In the genomic region with DNA sequence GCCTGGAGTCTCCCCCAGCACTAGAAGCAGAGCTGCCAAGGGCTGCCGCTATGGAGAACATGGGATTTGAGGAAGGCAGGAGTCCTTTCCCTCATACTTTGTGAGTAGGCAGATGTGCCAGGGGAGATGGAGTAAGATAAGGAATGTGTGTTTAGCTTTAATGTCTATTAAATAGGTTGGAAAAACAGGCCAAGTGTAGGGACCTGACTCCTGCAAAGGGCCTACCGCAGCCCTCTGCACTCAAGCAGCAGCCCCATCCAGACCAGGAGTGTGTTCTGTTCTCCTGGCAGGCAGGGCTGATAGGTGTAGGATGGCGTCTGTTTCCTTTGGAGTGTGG, we compare ENCODE assay signal across 11 cellular contexts. TPM values are rescaled to one million over a fixed set of nuclear protein-coding genes. Genes with fewer than 3 reads are reported as not detected.
DNase-seq lines count a peak whose midpoint lies in the region; ATAC-seq and TF ChIP-seq lines count a peak whose summit lies in the region.
"Had no signal": no experiment of that assay in that cellular context is flagged by ENCODE, and none has a peak within 500 bp of the region (broad histone marks: within the 10 kb centered on the region; RNA-seq: fewer than 3 reads in every experiment).

No MANE protein-coding gene starts in this region.

- H3K4me1 Mint-ChIP-seq in T-cell, result peaks cover 24 to 39% (median 29%) of the 10 kb centered on the region in 3 donors

- no peak overlapping the region for H2AFZ ChIP-seq in DND-41 (ENCODE audit: low read depth, low read length)

- H3K9ac ChIP-seq in DND-41 (ENCODE audit: low read depth, low read length), result peak overlapping the region; percentile 91; the same call in 1 of the 2 replicates

- ATAC-seq in DND-41 (ENCODE audit: insufficient read depth, low read depth) (no peak), T-cell (replicated peaks in 1 of 4) (no peak), GM18517 (IDR thresholded peaks at IDR 0.05; ENCODE audit: unreplicated experiment) (no peak), GM21381 (IDR thresholded peaks at IDR 0.05; ENCODE audit: unreplicated experiment) (no peak)

- CTCF ChIA-PET in T-cell (lab: Charles Lee), result interaction anchor here in 1 of 2 donors (1.6 kb wide), 1 partner anchor 17 kb away, joined by 5 read pairs; a partner anchor contains a TSS

- H3K9me3 Mint-ChIP-seq in T-cell, result no peaks in the 10 kb centered on the region

- intact Hi-C loops in head of caudate nucleus (cut with DNase I), result no loop called here

- H3K27ac Mint-ChIP-seq in T-cell, result peak overlapping the region; percentile 53 to 81

- H3K27ac ChIP-seq in 22Rv1, result peak overlapping the region; percentile 92
- peak overlapping the region; percentile 89 for H3K27ac ChIP-seq in DND-41 (ENCODE audit: low read length)

- H3K4me3 Mint-ChIP-seq in T-cell, result peak overlapping the region; percentile 22 to 84 (median 80)
- H3K4me3 Mint-ChIP-seq: CD14-positive monocyte had no signal

- H3K36me3 Mint-ChIP-seq in T-cell, result peaks cover 5% of the 10 kb centered on the region

- DNase-seq in DND-41 (no peak), T-cell (no peak), fibroblast of peridontal ligament (ENCODE audit: extremely low read depth) (peak; percentile 27), CD1c-positive myeloid dendritic cell (ENCODE audit: extremely low spot score) (no peak), head of caudate nucleus (no peak)
- DNase-seq: NCI-H1092, SW 1271 had no signal

- H3K9me3 ChIP-seq in DND-41 (ENCODE audit: insufficient read depth, low read length, severe bottlenecking), result no peaks in the 10 kb centered on the region

- H3K36me3 ChIP-seq in DND-41 (ENCODE audit: insufficient read depth, low read length), result peaks cover 41% of the 10 kb centered on the region

- H3K27me3 Mint-ChIP-seq in T-cell, result no peaks in the 10 kb centered on the region

- no peak for TF ChIP-seq CTCF in 22Rv1 (IDR thresholded peaks at IDR 0.05)
- no peak for TF ChIP-seq CTCF in DND-41 (IDR thresholded peaks at IDR 0.05; ENCODE audit: borderline replicate concordance, extremely low read depth, low read length, poor library complexity, severe bottlenecking)

- no peaks in the 10 kb centered on the region for H3K27me3 ChIP-seq in DND-41 (ENCODE audit: insufficient read depth, low read length, poor library complexity)

- peaks cover 8% of the 10 kb centered on the region for H4K20me1 ChIP-seq in DND-41 (ENCODE audit: insufficient read depth, low read length)

- peaks cover 39% of the 10 kb centered on the region for H3K79me2 ChIP-seq in DND-41 (ENCODE audit: insufficient read depth, low read length)

- H3K4me3 ChIP-seq in DND-41 (ENCODE audit: low read depth in 1 of 2, low read length in 2 of 2), result no peak overlapping the region

- H3K4me1 ChIP-seq in DND-41 (ENCODE audit: insufficient read depth, low read length), result peaks cover 41% of the 10 kb centered on the region

- H3K4me2 ChIP-seq in DND-41 (ENCODE audit: insufficient read depth, low read length), result peak overlapping the region; percentile 86; the same call in 1 of the 2 replicates

- POLR2A ChIA-PET in T-cell (lab: Charles Lee), result interaction anchor here in 1 of 2 donors (0.6 to 1.4 kb wide), 2 partner anchors 11 to 494 kb away, joined by 4 read pairs; a partner anchor contains a TSS

RNA-seq across cellular contexts. Expression of a gene that starts 1.8 kb away (rescaled TPM):
- 10 to 100 TPM; 27.1 to 45.6 (median 39.2) TPM for total RNA-seq in T-cell

RNA-seq across cellular contexts. Expression of a gene that starts 11.1 kb away (rescaled TPM):
- total RNA-seq in T-cell, result 10 to 100 TPM; 29.8 to 39.4 (median 33.6) TPM

RNA-seq across cellular contexts. Expression of a gene that starts 11.4 kb away (rescaled TPM):
- 100 to 1,000 TPM in 3 of 5 donors, 10 to 100 TPM in 2; 78.1 to 118 (median 102) TPM for total RNA-seq in T-cell

RNA-seq across cellular contexts. Expression of a gene that starts 16.4 kb away (rescaled TPM):
- total RNA-seq in T-cell, result 10 to 100 TPM; 12.4 to 30.1 (median 25.9) TPM
